8 cellular contexts compared by ENCODE assay signal in genomic region chr18:62450546-62451395, GRCh38.
A peak's percentile ranks its signal among the peaks of the same experiment; 100 is the strongest.
DNase-seq lines count a peak whose midpoint lies in the region; ATAC-seq lines count a peak whose summit lies in the region.

No MANE protein-coding gene starts in this region.

- intact Hi-C loops in Right ventricle myocardium inferior (cut with DNase I), result loop anchor here (5.0 kb wide), 1 partner anchor 72 kb away; the partner anchor contains the start of gene ZCCHC2

- H3K4me3 ChIP-seq in skeletal muscle cell (ENCODE audit: low read depth, low read length), result no peak overlapping the region

- ATAC-seq in Right ventricle myocardium inferior (peak; percentile 83), HG03045 (IDR thresholded peaks at IDR 0.05; ENCODE audit: unreplicated experiment) (no peak), GM18520 (IDR thresholded peaks at IDR 0.05; ENCODE audit: unreplicated experiment) (no peak), GM19455 (IDR thresholded peaks at IDR 0.05; ENCODE audit: unreplicated experiment) (no peak)

- DNase-seq in DMS 273 (lab: John Stamatoyannopoulos, UW; ENCODE audit: unreplicated experiment) (peak; percentile 96), NCI-H128 (lab: John Stamatoyannopoulos, UW; ENCODE audit: unreplicated experiment) (peak; percentile 41), UCSD-AML1 (lab: John Stamatoyannopoulos, UW; ENCODE audit: unreplicated experiment) (peak; percentile 82), Right ventricle myocardium inferior (ENCODE audit: missing footprints) (peak; percentile 79), skeletal muscle cell (ENCODE audit: low read depth) (peak; percentile 74)

Comparison
In these comparisons a context has a peak if more than half of its experiments do, and no peak if none do; other contexts are left out.
1. DNase-seq: peak in every context shown above with its lines; median percentile 96 in DMS 273; 82 in UCSD-AML1; 79 in Right ventricle myocardium inferior; 74 in skeletal muscle cell; 41 in NCI-H128.